In the genomic region with DNA sequence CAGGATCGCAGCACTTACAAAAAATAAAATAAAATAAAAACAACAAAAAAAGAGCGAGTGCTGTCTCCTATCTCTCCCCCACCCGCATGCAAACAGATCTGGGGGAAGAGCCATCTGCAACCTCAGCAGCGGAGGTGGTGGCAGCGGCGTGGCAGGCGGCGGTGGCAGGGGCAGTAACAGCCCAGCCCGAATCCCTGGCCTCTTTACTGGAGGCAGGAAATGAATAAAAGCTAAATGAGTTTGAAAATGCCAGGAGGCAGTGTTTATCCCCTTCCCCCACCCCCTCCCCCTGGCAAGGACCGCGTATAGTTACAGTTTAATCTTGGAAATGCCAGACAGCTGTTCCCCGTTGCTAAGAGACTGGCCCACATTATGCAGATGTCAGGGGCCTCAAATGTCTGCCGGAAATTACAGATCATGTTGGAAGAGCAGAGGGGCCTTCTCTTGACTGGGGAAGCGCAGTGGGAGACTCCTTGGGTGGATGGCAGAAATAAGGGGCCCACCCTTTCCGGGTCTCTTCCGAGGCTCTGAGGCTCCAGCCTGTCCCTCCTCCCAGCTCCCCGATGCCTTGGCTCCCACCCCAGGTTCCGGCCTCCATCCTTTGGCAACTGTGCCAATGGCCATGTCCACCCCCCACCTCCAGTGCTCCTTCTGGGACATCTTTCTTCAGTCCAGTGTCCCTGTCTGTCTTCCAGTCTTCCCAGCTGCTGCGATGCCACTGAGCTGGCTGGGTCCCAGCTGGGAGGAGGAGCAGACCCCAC, we compare ENCODE assay signal across 9 cellular contexts.
DNase-seq lines count a peak whose midpoint lies in the region; ATAC-seq and TF ChIP-seq lines count a peak whose summit lies in the region.
"Had no signal": no experiment of that assay in that cellular context is flagged by ENCODE, and none has a peak within 500 bp of the region (broad histone marks: within the 10 kb centered on the region; RNA-seq: fewer than 3 reads in every experiment).

No MANE protein-coding gene starts in this region.

- H3K4me3 Mint-ChIP-seq in T-helper 17 cell, result peak overlapping the region; percentile 21
- H3K4me3 Mint-ChIP-seq in naive thymus-derived CD4-positive, alpha-beta T cell, result peak overlapping the region; percentile 16 to 67 (median 54)

- H3K27ac ChIP-seq in naive thymus-derived CD4-positive, alpha-beta T cell (ENCODE audit: low read depth, low read length), result no peak overlapping the region

- H3K36me3 Mint-ChIP-seq in T-helper 17 cell (ENCODE audit: low read depth), result no peaks in the 10 kb centered on the region
- no peaks in the 10 kb centered on the region for H3K36me3 Mint-ChIP-seq in naive thymus-derived CD4-positive, alpha-beta T cell

- H3K27me3 Mint-ChIP-seq in T-helper 17 cell, result no peaks in the 10 kb centered on the region
- H3K27me3 Mint-ChIP-seq in naive thymus-derived CD4-positive, alpha-beta T cell, result peaks cover 0 to 1% (median 0%) of the 10 kb centered on the region in 5 donors

- no peak for TF ChIP-seq POLR2A in erythroblast (IDR thresholded peaks at IDR 0.05; ENCODE audit: low read length)

- H3K9me3 ChIP-seq in T-helper 17 cell (ENCODE audit: control insufficient read depth, low read length, poor library complexity, severe bottlenecking), result no peaks in the 10 kb centered on the region
- H3K9me3 ChIP-seq in naive thymus-derived CD4-positive, alpha-beta T cell (ENCODE audit: control insufficient read depth in 2 of 3, low read length in 3 of 3), result no peaks in the 10 kb centered on the region

- H3K9me3 Mint-ChIP-seq in naive thymus-derived CD4-positive, alpha-beta T cell, result peaks cover 0 to 1% (median 0%) of the 10 kb centered on the region in 11 donors

- H3K36me3 ChIP-seq in naive thymus-derived CD4-positive, alpha-beta T cell (ENCODE audit: control insufficient read depth in 2 of 3, insufficient read depth in 3 of 3, low read length in 3 of 3), result no peaks in the 10 kb centered on the region

- H3K4me1 ChIP-seq in naive thymus-derived CD4-positive, alpha-beta T cell (ENCODE audit: control insufficient read depth in 2 of 2, insufficient read depth in 2 of 2, low read length in 2 of 2), result peaks cover 0 to 27% of the 10 kb centered on the region in 2 donors

- ATAC-seq in T-helper 17 cell, result peak; percentile 62
- ATAC-seq in naive thymus-derived CD4-positive, alpha-beta T cell, result peak; percentile 56
- ATAC-seq in GM21529 (IDR thresholded peaks at IDR 0.05; ENCODE audit: unreplicated experiment), result no peak

- no peak overlapping the region for H3K4me3 ChIP-seq in naive thymus-derived CD4-positive, alpha-beta T cell (ENCODE audit: low read length)
- H3K4me3 ChIP-seq: K562 had no signal

- POLR2A ChIA-PET in naive thymus-derived CD4-positive, alpha-beta T cell (lab: Charles Lee), result interaction anchor here (0.6 to 2.4 kb wide), 11 partner anchors 10 to 402 kb away, joined by 3 to 12 read pairs (median 3); no protein-coding TSS in a partner anchor

- DNase-seq in DMS153 (lab: John Stamatoyannopoulos, UW) (peak; percentile 86), NCI-H1105 (lab: John Stamatoyannopoulos, UW) (peak; percentile 90), T-helper 17 cell (peak in 1 of 3 donors; percentile 22), erythroblast (lab: John Stamatoyannopoulos, UW) (peak; percentile 10 to 53), GF-D8 (lab: John Stamatoyannopoulos, UW) (no peak), LoVo (ENCODE audit: low spot score) (no peak)
- peak in 6 of 9 donors; percentile 23 to 46 (median 28) for DNase-seq in naive thymus-derived CD4-positive, alpha-beta T cell

- peaks cover 25% of the 10 kb centered on the region for H3K4me1 Mint-ChIP-seq in T-helper 17 cell
- peaks cover 12 to 71% (median 59%) of the 10 kb centered on the region in 7 donors for H3K4me1 Mint-ChIP-seq in naive thymus-derived CD4-positive, alpha-beta T cell

- intact Hi-C loops in naive thymus-derived CD4-positive, alpha-beta T cell (cut with micrococcal nuclease), result no loop called here

- peak overlapping the region; percentile 91 for H3K27ac Mint-ChIP-seq in T-helper 17 cell
- peak overlapping the region in 3 of 9 donors; percentile 18 to 51 (median 40) for H3K27ac Mint-ChIP-seq in naive thymus-derived CD4-positive, alpha-beta T cell

- CTCF ChIA-PET in naive thymus-derived CD4-positive, alpha-beta T cell (lab: Charles Lee), result interaction anchor here (0.8 to 4.9 kb wide), 9 partner anchors 10 to 149 kb away, joined by 3 to 21 read pairs (median 4); no protein-coding TSS in a partner anchor

- no peaks in the 10 kb centered on the region for H3K27me3 ChIP-seq in naive thymus-derived CD4-positive, alpha-beta T cell (ENCODE audit: control insufficient read depth in 2 of 2, insufficient read depth in 2 of 2, low read length in 2 of 2)

Comparison
In these comparisons a context has a peak if more than half of its experiments do, and no peak if none do; other contexts are left out.
1. DNase-seq: peak in DMS153 (single experiment), NCI-H1105 (single experiment), erythroblast (2 of 2) and naive thymus-derived CD4-positive, alpha-beta T cell (6 of 9); none in GF-D8 (single experiment) and LoVo (single experiment).